16 cellular contexts compared by ENCODE assay signal in the genomic region with DNA sequence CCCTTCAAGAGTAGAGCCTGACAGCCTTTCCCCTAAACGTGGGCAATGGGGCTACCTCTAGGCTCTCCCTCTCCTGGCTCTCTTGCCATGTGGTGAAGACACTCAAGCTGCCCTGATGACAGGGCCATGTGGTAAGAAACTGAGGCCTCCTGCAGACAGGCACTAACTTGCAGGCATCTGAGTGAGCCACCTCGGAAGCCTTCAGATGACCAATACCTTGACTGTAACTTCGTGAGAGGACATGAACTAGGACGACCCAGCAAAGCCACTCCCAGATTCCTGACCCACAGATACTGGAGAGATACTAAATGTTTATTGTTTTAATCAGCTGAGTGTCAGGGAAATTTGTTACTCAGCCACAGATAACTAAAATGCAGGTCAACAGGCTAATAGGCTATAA.
A peak's percentile ranks its signal among the peaks of the same experiment; 100 is the strongest.
DNase-seq lines count a peak whose midpoint lies in the region; ATAC-seq and TF ChIP-seq lines count a peak whose summit lies in the region.
"Had no signal": no experiment of that assay in that cellular context is flagged by ENCODE, and none has a peak within 500 bp of the region (broad histone marks: within the 10 kb centered on the region; RNA-seq: fewer than 3 reads in every experiment).

No MANE protein-coding gene starts in this region.

- POLR2A ChIA-PET in MCF 10A (lab: Yijun Ruan, JAX): no interaction called here
- POLR2A ChIA-PET in WTC11 (lab: Charles Lee): interaction anchor here (0.6 kb wide), 1 partner anchor 26 kb away, joined by 3 read pairs; no protein-coding TSS in a partner anchor

- CTCF ChIA-PET in MCF 10A (lab: Yijun Ruan, JAX): no interaction called here
- CTCF ChIA-PET in WTC11 (lab: Charles Lee): no interaction called here

- H3K27ac ChIP-seq in breast epithelium (no peak overlapping the region), brain microvascular endothelial cell (no peak overlapping the region), hepatocyte (peak overlapping the region; percentile 78)

- H3K27me3 ChIP-seq in breast epithelium: no peaks in the 10 kb centered on the region
- H3K27me3 ChIP-seq in brain microvascular endothelial cell (replicated peaks): no peaks in the 10 kb centered on the region
- no peaks in the 10 kb centered on the region for H3K27me3 ChIP-seq in hepatocyte
- H3K27me3 ChIP-seq: BE2C had no signal

- H3K4me1 ChIP-seq in breast epithelium (no peaks in the 10 kb centered on the region), hepatocyte (ENCODE audit: insufficient read depth) (peaks cover 3% of the 10 kb centered on the region)
- H3K4me1 ChIP-seq: BE2C had no signal

- no peaks in the 10 kb centered on the region for H3K36me3 ChIP-seq in breast epithelium
- H3K36me3 ChIP-seq in brain microvascular endothelial cell (replicated peaks): no peaks in the 10 kb centered on the region
- H3K36me3 ChIP-seq in hepatocyte (replicated peaks; ENCODE audit: insufficient read depth, low read depth): no peaks in the 10 kb centered on the region
- H3K36me3 ChIP-seq: BE2C, HAP-1 had no signal

- H3K27ac Mint-ChIP-seq in MCF 10A (ENCODE audit: low read depth, unreplicated experiment): no peak overlapping the region
- H3K27ac Mint-ChIP-seq in activated CD4-positive, alpha-beta T cell treated with anti-CD3 and anti-CD28 coated beads, Interleukin-2, amount 10 ng/mL, durations not matched to agents 24 days and 14 days: no peak overlapping the region
- H3K27ac Mint-ChIP-seq in WTC11: no peak overlapping the region
- H3K27ac Mint-ChIP-seq: CD4-positive, alpha-beta T cell had no signal

- no peaks in the 10 kb centered on the region for H3K79me2 ChIP-seq in hepatocyte

- no peaks in the 10 kb centered on the region for H3K9me3 ChIP-seq in breast epithelium
- no peaks in the 10 kb centered on the region for H3K9me3 ChIP-seq in hepatocyte (ENCODE audit: low read depth)
- H3K9me3 ChIP-seq: BE2C, HAP-1 had no signal

- WGBS in hepatocyte (ENCODE audit: low lambda C conversion rate, missing lambda C conversion rate): 71% methylated on average over 4 of the region's 4 CpGs

- H3K27me3 Mint-ChIP-seq in MCF 10A (ENCODE audit: insufficient read depth, unreplicated experiment) (no peaks in the 10 kb centered on the region), WTC11 (ENCODE audit: low read depth) (no peaks in the 10 kb centered on the region)
- H3K27me3 Mint-ChIP-seq in activated CD4-positive, alpha-beta T cell treated with anti-CD3 and anti-CD28 coated beads, Interleukin-2, amount 10 ng/mL, durations not matched to agents 24 days and 14 days: peaks cover 6% of the 10 kb centered on the region
- H3K27me3 Mint-ChIP-seq: CD4-positive, alpha-beta T cell had no signal

- in situ Hi-C loops in brain microvascular endothelial cell (cut with HindIII; ENCODE audit: low pct_ligation_motif_present, low sequenced_read_pairs): no loop called here

- TF ChIP-seq CTCF in MCF 10A (IDR thresholded peaks at IDR 0.05; ENCODE audit: unreplicated experiment): no peak
- TF ChIP-seq CTCF in breast epithelium (IDR thresholded peaks at IDR 0.05): no peak
- TF ChIP-seq CTCF in brain microvascular endothelial cell (IDR thresholded peaks at IDR 0.05; ENCODE audit: low read depth, low read length, missing control alignments): no peak
- no peak for TF ChIP-seq CTCF in hepatocyte (IDR thresholded peaks at IDR 0.05; ENCODE audit: poor library complexity)
- no peak for TF ChIP-seq CTCF in WTC11 (IDR thresholded peaks at IDR 0.05)

- H3K4me1 Mint-ChIP-seq in MCF 10A (ENCODE audit: insufficient read depth, unreplicated experiment): peaks cover 10% of the 10 kb centered on the region
- H3K4me1 Mint-ChIP-seq in activated CD4-positive, alpha-beta T cell treated with anti-CD3 and anti-CD28 coated beads, Interleukin-2, amount 10 ng/mL, durations not matched to agents 24 days and 14 days: no peaks in the 10 kb centered on the region
- no peaks in the 10 kb centered on the region for H3K4me1 Mint-ChIP-seq in WTC11

- H3K4me3 Mint-ChIP-seq in MCF 10A (ENCODE audit: unreplicated experiment) (no peak overlapping the region), WTC11 (no peak overlapping the region)
- no peak overlapping the region for H3K4me3 Mint-ChIP-seq in activated CD4-positive, alpha-beta T cell treated with anti-CD3 and anti-CD28 coated beads, Interleukin-2, amount 10 ng/mL, durations not matched to agents 24 days and 14 days
- H3K4me3 Mint-ChIP-seq: CD4-positive, alpha-beta T cell had no signal

- no peak overlapping the region for H2AFZ ChIP-seq in hepatocyte

- BruUV-seq in MCF 10A (replicated peaks; lab: Mats Ljungman, UMichigan): no TSS peak

- H3K4me3 ChIP-seq in breast epithelium (no peak overlapping the region), brain microvascular endothelial cell (ENCODE audit: low read depth, low read length) (no peak overlapping the region), hepatocyte (no peak overlapping the region)
- H3K4me3 ChIP-seq: HAP-1 had no signal

- no peaks in the 10 kb centered on the region for H3K9me3 Mint-ChIP-seq in MCF 10A (ENCODE audit: unreplicated experiment)
- H3K9me3 Mint-ChIP-seq in activated CD4-positive, alpha-beta T cell treated with anti-CD3 and anti-CD28 coated beads, Interleukin-2, amount 10 ng/mL, durations not matched to agents 24 days and 14 days: no peaks in the 10 kb centered on the region
- H3K9me3 Mint-ChIP-seq in WTC11: peaks cover 14% of the 10 kb centered on the region
- H3K9me3 Mint-ChIP-seq: CD4-positive, alpha-beta T cell had no signal

- DNase-seq in MCF 10A (ENCODE audit: unreplicated experiment): peak; percentile 16
- DNase-seq in breast epithelium (ENCODE audit: low spot score in 2 of 2): no peak
- DNase-seq in brain microvascular endothelial cell: peak; percentile 16
- peak; percentile 42 for DNase-seq in hepatocyte (ENCODE audit: low spot score)
- no peak for DNase-seq in activated CD4-positive, alpha-beta T cell treated with anti-CD3 and anti-CD28 coated beads, Interleukin-2, amount 10 ng/mL, durations not matched to agents 24 days and 14 days
- no peak for DNase-seq in WTC11 (ENCODE audit: low spot score)
- no peak for DNase-seq in NCI-H1092 (lab: John Stamatoyannopoulos, UW)
- DNase-seq: BE2C; CD4-positive, alpha-beta T cell; NCI-H1436 treated with DMSO at 0.1 percent for 48 hours; NCI-H2081; NCI-H2227 treated with DMSO at 0.1 percent for 48 hours; NCI-H524 treated with DMSO at 0.1 percent for 48 hours had no signal

- H3K36me3 Mint-ChIP-seq in MCF 10A (ENCODE audit: insufficient read depth, unreplicated experiment): no peaks in the 10 kb centered on the region
- H3K36me3 Mint-ChIP-seq in activated CD4-positive, alpha-beta T cell treated with anti-CD3 and anti-CD28 coated beads, Interleukin-2, amount 10 ng/mL, durations not matched to agents 24 days and 14 days (ENCODE audit: low read depth): no peaks in the 10 kb centered on the region
- H3K36me3 Mint-ChIP-seq in WTC11: peaks cover 3% of the 10 kb centered on the region; the same call in 1 of the 2 replicates

- no peaks in the 10 kb centered on the region for H4K20me1 ChIP-seq in hepatocyte (ENCODE audit: insufficient read depth, poor library complexity, severe bottlenecking)

- intact Hi-C loops in MCF 10A (cut with micrococcal nuclease) (no loop called here), breast epithelium (cut with DNase I; ENCODE audit: low total_unique reads) (no loop called here)
- intact Hi-C loops in activated CD4-positive, alpha-beta T cell treated with anti-CD3 and anti-CD28 coated beads, Interleukin-2, amount 10 ng/mL, durations not matched to agents 24 days and 14 days (cut with micrococcal nuclease): no loop called here

- ATAC-seq in HG02970 (IDR thresholded peaks at IDR 0.05; ENCODE audit: low FRiP score, unreplicated experiment) (no peak), WTC11 (no peak)
- ATAC-seq: Right ventricle myocardium inferior had no signal

- no peak for TF ChIP-seq POLR2A in breast epithelium (IDR thresholded peaks at IDR 0.05)

- H3K4me2 ChIP-seq in hepatocyte: no peak overlapping the region

- H3K9me2 ChIP-seq in hepatocyte (replicated peaks; ENCODE audit: insufficient read depth): no peaks in the 10 kb centered on the region

TF ChIP-seq in WTC11, 78 proteins besides CTCF, POLR2A, EP300 and RAD21 (continues in another document):
- TF ChIP-seq, protein P1, sequence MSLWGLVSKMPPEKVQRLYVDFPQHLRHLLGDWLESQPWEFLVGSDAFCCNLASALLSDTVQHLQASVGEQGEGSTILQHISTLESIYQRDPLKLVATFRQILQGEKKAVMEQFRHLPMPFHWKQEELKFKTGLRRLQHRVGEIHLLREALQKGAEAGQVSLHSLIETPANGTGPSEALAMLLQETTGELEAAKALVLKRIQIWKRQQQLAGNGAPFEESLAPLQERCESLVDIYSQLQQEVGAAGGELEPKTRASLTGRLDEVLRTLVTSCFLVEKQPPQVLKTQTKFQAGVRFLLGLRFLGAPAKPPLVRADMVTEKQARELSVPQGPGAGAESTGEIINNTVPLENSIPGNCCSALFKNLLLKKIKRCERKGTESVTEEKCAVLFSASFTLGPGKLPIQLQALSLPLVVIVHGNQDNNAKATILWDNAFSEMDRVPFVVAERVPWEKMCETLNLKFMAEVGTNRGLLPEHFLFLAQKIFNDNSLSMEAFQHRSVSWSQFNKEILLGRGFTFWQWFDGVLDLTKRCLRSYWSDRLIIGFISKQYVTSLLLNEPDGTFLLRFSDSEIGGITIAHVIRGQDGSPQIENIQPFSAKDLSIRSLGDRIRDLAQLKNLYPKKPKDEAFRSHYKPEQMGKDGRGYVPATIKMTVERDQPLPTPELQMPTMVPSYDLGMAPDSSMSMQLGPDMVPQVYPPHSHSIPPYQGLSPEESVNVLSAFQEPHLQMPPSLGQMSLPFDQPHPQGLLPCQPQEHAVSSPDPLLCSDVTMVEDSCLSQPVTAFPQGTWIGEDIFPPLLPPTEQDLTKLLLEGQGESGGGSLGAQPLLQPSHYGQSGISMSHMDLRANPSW (CRISPR knock-in tag; conservative IDR thresholded peaks at IDR 0.05; ENCODE audit: low read depth): no peak

Comparison
In these comparisons a context has a peak if more than half of its experiments do, and no peak if none do; other contexts are left out.
1. DNase-seq: peak in MCF 10A (single experiment), brain microvascular endothelial cell (single experiment) and hepatocyte (single experiment); none in breast epithelium (0 of 2), activated CD4-positive, alpha-beta T cell treated with anti-CD3 and anti-CD28 coated beads, Interleukin-2, amount 10 ng/mL, durations not matched to agents 24 days and 14 days (single experiment), WTC11 (single experiment) and NCI-H1092 (single experiment).